ENCODE assay signal across 17 cellular contexts in the genomic region with DNA sequence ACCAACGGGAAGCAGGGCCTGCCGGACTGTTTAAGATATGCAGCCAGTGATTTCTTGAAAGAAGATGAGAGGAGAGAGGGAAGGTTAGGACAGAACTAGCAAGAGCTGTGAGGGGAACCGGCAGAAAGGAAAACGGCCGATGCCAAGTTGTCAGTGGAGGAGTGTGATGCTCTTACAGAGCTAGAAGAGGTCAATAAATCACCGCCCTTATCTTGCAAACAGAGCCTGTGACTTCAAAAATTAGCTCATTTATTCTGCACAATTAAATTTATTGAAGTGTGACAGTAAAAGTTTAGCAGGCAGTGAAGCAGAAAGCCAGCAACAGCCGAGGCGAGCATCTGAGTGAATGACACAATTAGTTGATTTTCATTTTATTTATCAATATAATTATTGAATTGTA.
DNase-seq lines count a peak whose midpoint lies in the region; ATAC-seq lines count a peak whose summit lies in the region.
"Had no signal": no experiment of that assay in that cellular context is flagged by ENCODE, and none has a peak within 500 bp of the region (broad histone marks: within the 10 kb centered on the region; RNA-seq: fewer than 3 reads in every experiment).

No MANE protein-coding gene starts in this region.

- peak overlapping the region; percentile 7 for H3K27ac ChIP-seq in epithelial cell of prostate

- ATAC-seq in left colon = no peak
- no peak for ATAC-seq in HG02642 (IDR thresholded peaks at IDR 0.05; ENCODE audit: poor library complexity, unreplicated experiment)
- ATAC-seq: activated CD4-positive, alpha-beta T cell treated with anti-CD3 and anti-CD28 coated beads for 36 hours; sciatic nerve had no signal

- peak; percentile 85 for DNase-seq in DMS79 (lab: John Stamatoyannopoulos, UW)
- DNase-seq in NCI-H146 (lab: John Stamatoyannopoulos, UW) = peak; percentile 39
- DNase-seq in epithelial cell of prostate (ENCODE audit: low read depth, low spot score) = no peak
- peak; percentile 71 for DNase-seq in renal cortical epithelial cell (ENCODE audit: low read depth)
- no peak for DNase-seq in KG1 (lab: John Stamatoyannopoulos, UW)
- no peak for DNase-seq in left colon
- DNase-seq: activated CD4-positive, alpha-beta T cell treated with anti-CD3 and anti-CD28 coated beads for 36 hours; activated CD8-positive, alpha-beta memory T cell treated with anti-CD3 and anti-CD28 coated beads, Interleukin-2, amount 50 U/mL, for 4 hours; activated gamma-delta T cell treated with Interleukin-2 at 50 U/mL for 16 hours; anterior cingulate cortex; BE2C; cortex of kidney; MM.1S; nucleus accumbens; T1000 had no signal

- intact Hi-C loops in left colon (cut with DNase I, micrococcal nuclease) = no loop called here

Comparison
In these comparisons a context has a peak if more than half of its experiments do, and no peak if none do; other contexts are left out.
1. DNase-seq: peak in DMS79 (single experiment), NCI-H146 (single experiment) and renal cortical epithelial cell (single experiment); none in epithelial cell of prostate (single experiment), KG1 (single experiment) and left colon (0 of 2).